In genomic region chr5:151080620-151081425, GRCh38 we compare ENCODE assay signal across 8 cellular contexts.
A peak's percentile ranks its signal among the peaks of the same experiment; 100 is the strongest.
DNase-seq lines count a peak whose midpoint lies in the region; ATAC-seq lines count a peak whose summit lies in the region.

Gene TNIP1 (minus strand): TSS chr5:151081034. CDS start chr5:151065095, 15,939 bp downstream.

- DNase-seq in AG08395 (ENCODE audit: low spot score) (peak; percentile 98), NCI-H2227 treated with DMSO at 0.1 percent for 48 hours (lab: John Stamatoyannopoulos, UW) (peak; percentile 48), caudate nucleus (lab: John Stamatoyannopoulos, UW) (peak in 60 of 61 donors; percentile 36 to 93 (median 82)), iris pigment epithelial cell (ENCODE audit: low read depth) (peak; percentile 91)
- peak; percentile 86 to 90 (median 88) for DNase-seq in activated CD4-positive, CD25-positive, alpha-beta regulatory T cell (lab: John Stamatoyannopoulos, UW)
- DNase-seq in stimulated activated CD4-positive, alpha-beta T cell treated with anti-CD3 and anti-CD28 coated beads, Interleukin-12 subunit alpha, Interleukin-12 subunit beta, amount 100 ng/mL, for 4 hours: peak; percentile 94

- ATAC-seq in GM18868 (IDR thresholded peaks at IDR 0.05; ENCODE audit: unreplicated experiment) (peak; percentile 71), HG03097 (IDR thresholded peaks at IDR 0.05; ENCODE audit: low FRiP score, unreplicated experiment) (peak; percentile 76)

- peak within 1 kb of the TSS; percentile 96 for H3K27ac ChIP-seq in caudate nucleus (ENCODE audit: low read depth, low read length)

Comparison
In these comparisons a context has a peak if more than half of its experiments do, and no peak if none do; other contexts are left out.
1. Peak in every context shown above with its lines: DNase-seq, ATAC-seq and H3K27ac ChIP-seq.
2. DNase-seq: peak in every context shown above with its lines; median percentile 98 in AG08395; 94 in stimulated activated CD4-positive, alpha-beta T cell treated with anti-CD3 and anti-CD28 coated beads, Interleukin-12 subunit alpha, Interleukin-12 subunit beta, amount 100 ng/mL, for 4 hours; 91 in iris pigment epithelial cell; 88 in activated CD4-positive, CD25-positive, alpha-beta regulatory T cell; 82 in caudate nucleus; 48 in NCI-H2227 treated with DMSO at 0.1 percent for 48 hours.